ENCODE assay signal across 6 cellular contexts in the genomic region with DNA sequence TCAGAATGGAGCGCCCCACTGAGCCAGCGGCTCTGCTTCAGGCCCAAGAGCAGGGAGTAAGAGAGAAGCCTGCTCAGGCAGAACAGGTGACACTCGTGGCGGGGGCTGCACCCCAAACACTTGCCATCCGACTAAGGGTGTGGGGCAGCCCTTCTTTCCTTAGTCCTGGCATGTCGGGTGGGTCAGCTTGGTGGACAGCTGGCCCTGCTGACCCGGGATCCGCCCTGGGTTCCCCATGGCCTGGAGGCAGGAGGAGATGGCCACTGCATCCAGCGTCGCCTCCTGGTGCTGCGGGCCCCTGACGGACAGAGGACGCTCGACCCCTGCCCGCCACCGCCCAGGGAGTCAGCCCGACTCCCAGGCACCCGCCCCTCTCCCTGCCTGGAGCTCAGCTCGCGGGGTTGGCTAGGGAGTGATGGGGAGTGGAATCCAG.
DNase-seq lines count a peak whose midpoint lies in the region; ATAC-seq and TF ChIP-seq lines count a peak whose summit lies in the region.

No MANE protein-coding gene starts in this region.

- DNase-seq in HFF-Myc (ENCODE audit: extremely low read depth, low read depth) (no peak), NCI-H187 (lab: John Stamatoyannopoulos, UW) (no peak), cerebellar nuclear complex (lab: John Stamatoyannopoulos, UW) (no peak)
- DNase-seq in central memory CD8-positive, alpha-beta T cell (ENCODE audit: low spot score in 2 of 2): no peak

- H3K9me3 ChIP-seq in neutrophil: no peaks in the 10 kb centered on the region

- peaks cover 77% of the 10 kb centered on the region for H3K27me3 ChIP-seq in neutrophil

- H3K36me3 Mint-ChIP-seq in central memory CD8-positive, alpha-beta T cell (ENCODE audit: insufficient read depth): peaks cover 11% of the 10 kb centered on the region

- ATAC-seq in central memory CD8-positive, alpha-beta T cell (replicated peaks; ENCODE audit: extremely low read depth, poor library complexity, severe bottlenecking): no peak
- ATAC-seq in GM21381 (IDR thresholded peaks at IDR 0.05; ENCODE audit: unreplicated experiment): no peak

- H3K9me3 Mint-ChIP-seq in central memory CD8-positive, alpha-beta T cell: no peaks in the 10 kb centered on the region

- no peak overlapping the region for H3K27ac ChIP-seq in neutrophil

- H3K4me3 ChIP-seq in HFF-Myc (replicated peaks; ENCODE audit: low read depth, low read length) (peak overlapping the region; percentile 47), neutrophil (ENCODE audit: low read depth in 1 of 2, low read length in 1 of 2) (peak overlapping the region; percentile 82 to 96)

- TF ChIP-seq CTCF in HFF-Myc (IDR thresholded peaks at IDR 0.05; ENCODE audit: low read depth, low read length, missing control alignments) (no peak), neutrophil (IDR thresholded peaks at IDR 0.05) (no peak)

- no peak overlapping the region for H3K27ac Mint-ChIP-seq in central memory CD8-positive, alpha-beta T cell (ENCODE audit: low read depth)

- H3K36me3 ChIP-seq in neutrophil: no peaks in the 10 kb centered on the region

- no peaks in the 10 kb centered on the region for H3K27me3 Mint-ChIP-seq in central memory CD8-positive, alpha-beta T cell

- peak overlapping the region; percentile 71 for H3K4me3 Mint-ChIP-seq in central memory CD8-positive, alpha-beta T cell

- H3K4me1 Mint-ChIP-seq in central memory CD8-positive, alpha-beta T cell: peaks cover 11% of the 10 kb centered on the region

- H3K4me1 ChIP-seq in neutrophil (ENCODE audit: control insufficient read depth in 1 of 2, insufficient read depth in 1 of 2, low read depth in 1 of 2, low read length in 1 of 2): peaks cover 17 to 27% of the 10 kb centered on the region in 2 experiments
